8 cellular contexts compared by ENCODE assay signal in genomic region chr1:205227584-205228006, GRCh38. TPM values are rescaled to one million over a fixed set of nuclear protein-coding genes. Genes with fewer than 3 reads are reported as not detected.
DNase-seq lines count a peak whose midpoint lies in the region; ATAC-seq lines count a peak whose summit lies in the region.

Gene TMCC2 (plus strand): TSS chr1:205227946. CDS start chr1:205228565, 619 bp downstream.

- CTCF ChIA-PET in CD8-positive, alpha-beta memory T cell (lab: Charles Lee): interaction anchor here (1.2 to 4.6 kb wide), 7 partner anchors 10 to 105 kb away, joined by 3 to 69 read pairs (median 6); partner anchors contain the start of gene RBBP5

- peaks cover 0 to 6% (median 0%) of the 10 kb centered on the region in 3 donors for H3K36me3 Mint-ChIP-seq in CD8-positive, alpha-beta memory T cell
- H3K36me3 Mint-ChIP-seq in activated naive CD4-positive, alpha-beta T cell treated with anti-CD3 and anti-CD28 coated beads, Interleukin-2, amount 50 U/mL, for 72 hours: peaks cover 0 to 5% of the 10 kb centered on the region in 2 donors

- H3K4me1 ChIP-seq in CD8-positive, alpha-beta memory T cell (ENCODE audit: insufficient read depth, low read length): peaks cover 17% of the 10 kb centered on the region

- POLR2A ChIA-PET in CD8-positive, alpha-beta memory T cell (lab: Charles Lee): interaction anchor here (0.5 to 3.1 kb wide), 2 partner anchors 17 to 1384 kb away, joined by 3 to 24 read pairs; partner anchors contain the start of genes DSTYK and EIF2D

- peaks cover 9% of the 10 kb centered on the region in 2 donors for H3K27me3 Mint-ChIP-seq in CD8-positive, alpha-beta memory T cell

- H3K27ac ChIP-seq in CD8-positive, alpha-beta memory T cell (ENCODE audit: low read depth, low read length): no peak within 1 kb of the TSS
- peak within 1 kb of the TSS; percentile 94 for H3K27ac ChIP-seq in substantia nigra (ENCODE audit: low read depth, low read length, poor library complexity, severe bottlenecking)

- H3K36me3 ChIP-seq in CD8-positive, alpha-beta memory T cell (ENCODE audit: insufficient read depth, low read length): no peaks in the 10 kb centered on the region

- H3K27ac Mint-ChIP-seq in CD8-positive, alpha-beta memory T cell: peak within 1 kb of the TSS; percentile 69 to 97 (median 84)
- H3K27ac Mint-ChIP-seq in activated naive CD4-positive, alpha-beta T cell treated with anti-CD3 and anti-CD28 coated beads, Interleukin-2, amount 50 U/mL, for 72 hours: peak within 1 kb of the TSS; percentile 81 to 95

- DNase-seq in CD8-positive, alpha-beta memory T cell: peak; percentile 69 to 88 (median 80)
- peak; percentile 74 for DNase-seq in H4 (ENCODE audit: low spot score)
- peak; percentile 92 for DNase-seq in NCI-H1105 treated with DMSO at 0.1 percent for 48 hours (lab: John Stamatoyannopoulos, UW)
- peak; percentile 73 for DNase-seq in SKM-1 treated with dmso at 0.1 percent for 144 hours (lab: John Stamatoyannopoulos, UW; ENCODE audit: unreplicated experiment)
- peak; percentile 72 to 86 for DNase-seq in activated naive CD4-positive, alpha-beta T cell treated with anti-CD3 and anti-CD28 coated beads, Interleukin-2, amount 50 U/mL, for 72 hours (ENCODE audit: low spot score in 2 of 2)
- peak; percentile 88 for DNase-seq in glomerular visceral epithelial cell (ENCODE audit: extremely low spot score)
- peak in 55 of 56 donors; percentile 71 to 97 (median 92) for DNase-seq in nucleus accumbens (lab: John Stamatoyannopoulos, UW)
- peak; percentile 60 to 98 (median 91) for DNase-seq in substantia nigra (lab: John Stamatoyannopoulos, UW)

- H3K4me3 Mint-ChIP-seq in CD8-positive, alpha-beta memory T cell: peak within 1 kb of the TSS; percentile 89 to 97 (median 95)

- peak within 1 kb of the TSS; percentile 74 for H3K4me3 ChIP-seq in CD8-positive, alpha-beta memory T cell (ENCODE audit: low read length)

- H3K9me3 Mint-ChIP-seq in CD8-positive, alpha-beta memory T cell: no peaks in the 10 kb centered on the region
- H3K9me3 Mint-ChIP-seq in activated naive CD4-positive, alpha-beta T cell treated with anti-CD3 and anti-CD28 coated beads, Interleukin-2, amount 50 U/mL, for 72 hours: no peaks in the 10 kb centered on the region

- peaks cover 21 to 29% (median 27%) of the 10 kb centered on the region in 3 donors for H3K4me1 Mint-ChIP-seq in CD8-positive, alpha-beta memory T cell

- ATAC-seq in activated naive CD4-positive, alpha-beta T cell treated with anti-CD3 and anti-CD28 coated beads, Interleukin-2, amount 50 U/mL, for 72 hours: peak; percentile 71 to 86

- H3K27me3 ChIP-seq in CD8-positive, alpha-beta memory T cell (ENCODE audit: insufficient read depth, low read length, poor library complexity, severe bottlenecking): no peaks in the 10 kb centered on the region

- no peaks in the 10 kb centered on the region for H3K9me3 ChIP-seq in CD8-positive, alpha-beta memory T cell (ENCODE audit: low read length)

RNA-seq across cellular contexts. Expression of gene TMCC2, which starts in this region (rescaled TPM):
- 1 to 10 TPM; 7.1 to 8.4 TPM for total RNA-seq in CD8-positive, alpha-beta memory T cell
- 1.4 TPM for polyA plus RNA-seq in CD8-positive, alpha-beta memory T cell
- 0.74 and 2.1 TPM in 2 replicates for total RNA-seq in H4 (2014; rRNA removed; shearing (Covaris generic))
- total RNA-seq in activated naive CD4-positive, alpha-beta T cell treated with anti-CD3 and anti-CD28 coated beads, Interleukin-2, amount 50 U/mL, for 72 hours: 10 to 100 TPM; 11.1 to 17.2 TPM
